In genomic region chr3:12810013-12810780, GRCh38 we compare ENCODE assay signal across 7 cellular contexts.
DNase-seq lines count a peak whose midpoint lies in the region; ATAC-seq lines count a peak whose summit lies in the region.

No MANE protein-coding gene starts in this region.

- DNase-seq in NCI-H2107 (lab: John Stamatoyannopoulos, UW) (peak; percentile 38), cerebellar nuclear complex (lab: John Stamatoyannopoulos, UW) (peak; percentile 82 to 88), kidney glomerular epithelial cell (lab: John Stamatoyannopoulos, UW) (peak; percentile 88)
- DNase-seq in activated CD4-positive, CD25-positive, alpha-beta regulatory T cell treated with anti-CD3 and anti-CD28 coated beads, Interleukin-2, amount 50 U/mL, for 72 hours = peak; percentile 93
- peak; percentile 96 for DNase-seq in stimulated activated CD4-positive, alpha-beta T cell treated with anti-CD3 and anti-CD28 coated beads, Interleukin-15, amount 100 ng/mL, for 24 hours

- ATAC-seq in GM18499 (IDR thresholded peaks at IDR 0.05; ENCODE audit: insufficient read depth, unreplicated experiment) (peak; percentile 90), HG02885 (IDR thresholded peaks at IDR 0.05; ENCODE audit: poor library complexity, unreplicated experiment) (peak; percentile 99)

Comparison
In these comparisons a context has a peak if more than half of its experiments do, and no peak if none do; other contexts are left out.
1. Peak in every context shown above with its lines: DNase-seq and ATAC-seq.
2. DNase-seq: peak in every context shown above with its lines; median percentile 96 in stimulated activated CD4-positive, alpha-beta T cell treated with anti-CD3 and anti-CD28 coated beads, Interleukin-15, amount 100 ng/mL, for 24 hours; 93 in activated CD4-positive, CD25-positive, alpha-beta regulatory T cell treated with anti-CD3 and anti-CD28 coated beads, Interleukin-2, amount 50 U/mL, for 72 hours; 88 in kidney glomerular epithelial cell; 85 in cerebellar nuclear complex; 38 in NCI-H2107.